15 cellular contexts compared by ENCODE assay signal in the genomic region with DNA sequence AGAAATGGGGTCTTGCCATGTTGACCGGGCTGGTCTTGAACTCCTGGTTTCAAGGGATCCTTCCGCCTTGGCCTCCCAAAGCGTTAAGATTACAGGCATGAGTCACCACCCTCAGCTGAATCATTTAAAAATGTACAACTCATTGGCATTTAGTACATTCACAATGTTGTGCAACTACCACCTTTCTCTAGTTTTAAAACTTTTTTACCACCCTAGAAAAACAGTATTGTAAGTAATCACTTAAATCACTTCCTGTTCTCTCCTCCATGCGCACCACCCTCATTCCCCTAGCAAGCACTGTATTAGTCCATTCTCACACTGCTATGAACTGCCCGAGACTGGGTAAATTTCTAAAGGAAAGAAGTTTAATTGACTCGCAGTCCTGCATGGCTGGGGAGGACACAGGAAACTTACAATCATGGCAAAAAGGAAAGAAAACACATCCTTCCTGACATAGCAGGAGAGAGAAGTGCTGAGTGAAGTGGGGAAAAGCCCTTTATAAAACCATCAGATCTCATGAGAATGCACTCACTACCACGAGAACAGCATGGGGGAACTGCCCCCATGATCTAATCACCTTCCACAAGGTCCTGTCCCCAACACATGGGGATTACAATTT. TPM values are rescaled to one million over a fixed set of nuclear protein-coding genes. Genes with fewer than 3 reads are reported as not detected.
DNase-seq lines count a peak whose midpoint lies in the region; ATAC-seq and TF ChIP-seq lines count a peak whose summit lies in the region.
"Had no signal": no experiment of that assay in that cellular context is flagged by ENCODE, and none has a peak within 500 bp of the region (broad histone marks: within the 10 kb centered on the region; RNA-seq: fewer than 3 reads in every experiment).

No MANE protein-coding gene starts in this region.

- peaks cover 2% of the 10 kb centered on the region for H3K36me3 Mint-ChIP-seq in MCF 10A (ENCODE audit: insufficient read depth, unreplicated experiment)
- H3K36me3 Mint-ChIP-seq: naive B cell had no signal

- intact Hi-C loops in MCF 10A (cut with micrococcal nuclease) (no loop called here), breast epithelium (cut with DNase I; ENCODE audit: low total_unique reads) (no loop called here), transverse colon (cut with DNase I; ENCODE audit: low total_unique reads) (no loop called here)

- ATAC-seq in RWPE2 (ENCODE audit: low read depth) (peak; percentile 66), HG02870 (IDR thresholded peaks at IDR 0.05; ENCODE audit: unreplicated experiment) (no peak)

- CTCF ChIA-PET in MCF 10A (lab: Yijun Ruan, JAX), result interaction anchor here (0.6 to 1.7 kb wide), 2 partner anchors 14 to 22 kb away, joined by 4 read pairs; no protein-coding TSS in a partner anchor

- 53 to 56% methylated on average over 6 to 7 of the region's 7 CpGs for WGBS in transverse colon (ENCODE audit: low coverage in 1 of 2), 2 donors

- H3K27ac Mint-ChIP-seq in MCF 10A (ENCODE audit: low read depth, unreplicated experiment), result peak overlapping the region; percentile 86
- H3K27ac Mint-ChIP-seq: activated CD4-positive, alpha-beta T cell treated with anti-CD3 and anti-CD28 coated beads, Interleukin-2, amount 10 ng/mL, durations not matched to agents 24 days and 14 days; naive B cell had no signal

- no peaks in the 10 kb centered on the region for H3K27me3 Mint-ChIP-seq in MCF 10A (ENCODE audit: insufficient read depth, unreplicated experiment)

- TF ChIP-seq POLR2A in breast epithelium (IDR thresholded peaks at IDR 0.05) (no peak), transverse colon (IDR thresholded peaks at IDR 0.05) (no peak)

- H3K4me3 ChIP-seq in breast epithelium (no peak overlapping the region), RWPE2 (ENCODE audit: severe bottlenecking) (no peak overlapping the region), transverse colon (no peak overlapping the region)
- H3K4me3 ChIP-seq: suprapubic skin had no signal

- peaks cover 6% of the 10 kb centered on the region for H3K9me3 Mint-ChIP-seq in MCF 10A (ENCODE audit: unreplicated experiment)
- H3K9me3 Mint-ChIP-seq: activated CD4-positive, alpha-beta T cell treated with anti-CD3 and anti-CD28 coated beads, Interleukin-2, amount 10 ng/mL, durations not matched to agents 24 days and 14 days; naive B cell had no signal

- peaks cover 16% of the 10 kb centered on the region for H3K4me1 Mint-ChIP-seq in MCF 10A (ENCODE audit: insufficient read depth, unreplicated experiment)

- BruUV-seq in MCF 10A (replicated peaks; lab: Mats Ljungman, UMichigan), result TSS peak; percentile 36

- POLR2A ChIA-PET in MCF 10A (lab: Yijun Ruan, JAX), result interaction anchor here (0.6 to 3.3 kb wide), 8 partner anchors 10 to 257 kb away, joined by 3 to 35 read pairs (median 4); a partner anchor contains a TSS

- H3K9me3 ChIP-seq in breast epithelium (no peaks in the 10 kb centered on the region), RWPE2 (ENCODE audit: severe bottlenecking) (no peaks in the 10 kb centered on the region), transverse colon (no peaks in the 10 kb centered on the region)
- H3K9me3 ChIP-seq: suprapubic skin had no signal

- no peak for TF ChIP-seq EP300 in transverse colon (IDR thresholded peaks at IDR 0.05; ENCODE audit: low read depth)

- in situ Hi-C loops in transverse colon (cut with MboI; ENCODE audit: low pct_ligation_motif_present in 1 of 4, low pct_unique_long_range_greater_than_20kb in 1 of 4, low sequenced_read_pairs in 3 of 4), result no loop called here

- H3K36me3 ChIP-seq in breast epithelium (no peaks in the 10 kb centered on the region), RWPE2 (ENCODE audit: low read depth) (no peaks in the 10 kb centered on the region), transverse colon (no peaks in the 10 kb centered on the region)
- H3K36me3 ChIP-seq: suprapubic skin had no signal

- TF ChIP-seq CTCF in MCF 10A (IDR thresholded peaks at IDR 0.05; ENCODE audit: unreplicated experiment) (no peak), breast epithelium (IDR thresholded peaks at IDR 0.05) (no peak), RWPE2 (IDR thresholded peaks at IDR 0.05; ENCODE audit: poor library complexity, severe bottlenecking) (no peak), transverse colon (IDR thresholded peaks at IDR 0.05) (no peak)

- H3K4me3 Mint-ChIP-seq in MCF 10A (ENCODE audit: unreplicated experiment), result peak overlapping the region; percentile 15
- H3K4me3 Mint-ChIP-seq: activated CD4-positive, alpha-beta T cell treated with anti-CD3 and anti-CD28 coated beads, Interleukin-2, amount 10 ng/mL, durations not matched to agents 24 days and 14 days; naive B cell had no signal

- H3K27me3 ChIP-seq in breast epithelium (no peaks in the 10 kb centered on the region), RWPE2 (ENCODE audit: insufficient read depth, poor library complexity, severe bottlenecking) (no peaks in the 10 kb centered on the region), transverse colon (no peaks in the 10 kb centered on the region)
- H3K27me3 ChIP-seq: suprapubic skin had no signal

- no peak overlapping the region for H3K27ac ChIP-seq in breast epithelium
- H3K27ac ChIP-seq in RWPE2 (ENCODE audit: poor library complexity, severe bottlenecking), result peak overlapping the region; percentile 72
- peak overlapping the region in 1 of 4 donors; percentile 30 for H3K27ac ChIP-seq in transverse colon
- H3K27ac ChIP-seq: C4-2B, suprapubic skin had no signal

- DNase-seq in MCF 10A (ENCODE audit: unreplicated experiment), result peak; percentile 91
- DNase-seq in breast epithelium (ENCODE audit: low spot score in 2 of 2), result no peak
- no peak for DNase-seq in RWPE2 (ENCODE audit: low spot score)
- peak; percentile 74 for DNase-seq in fibroblast of peridontal ligament (ENCODE audit: extremely low read depth)
- peak; percentile 15 for DNase-seq in transverse colon
- DNase-seq in NCI-H1694 treated with DMSO at 0.1 percent for 48 hours (lab: John Stamatoyannopoulos, UW), result no peak
- DNase-seq in NCI-H82 treated with DMSO at 0.1 percent for 48 hours (lab: John Stamatoyannopoulos, UW; ENCODE audit: unreplicated experiment), result no peak
- DNase-seq: activated CD4-positive, alpha-beta T cell treated with anti-CD3 and anti-CD28 coated beads, Interleukin-2, amount 10 ng/mL, durations not matched to agents 24 days and 14 days; naive B cell; NCI-H1105; RPMI8226; stimulated activated CD4-positive, alpha-beta T cell treated with anti-CD3 and anti-CD28 coated beads, Interleukin-2, amount 100 ng/mL, for 24 hours had no signal

- H3K4me1 ChIP-seq in breast epithelium (no peaks in the 10 kb centered on the region), RWPE2 (ENCODE audit: insufficient read depth, poor library complexity, severe bottlenecking) (peaks cover 5% of the 10 kb centered on the region), transverse colon (peaks cover 0 to 12% (median 2%) of the 10 kb centered on the region in 4 donors)

RNA-seq across cellular contexts. Expression of a gene that starts 14.4 kb away (rescaled TPM):
- total RNA-seq in MCF 10A (2022), result not detected in 2 replicates
- total RNA-seq in breast epithelium, result not detected
- total RNA-seq in transverse colon, result not detected
- total RNA-seq: activated CD4-positive, alpha-beta T cell treated with anti-CD3 and anti-CD28 coated beads, Interleukin-2, amount 10 ng/mL, durations not matched to agents 24 days and 14 days had no signal

RNA-seq across cellular contexts. Expression of a gene that starts 28.3 kb away (rescaled TPM):
- total RNA-seq in MCF 10A (2022) (not detected in 2 replicates), breast epithelium (under 1 TPM in 2 of 3 donors, not detected in 1; 0.32 to 0.73 TPM), transverse colon (not detected)

RNA-seq across cellular contexts. Expression of a gene that starts 36.3 kb away (rescaled TPM):
- total RNA-seq in MCF 10A (2022), result 0.40 and 0.81 TPM in 2 replicates
- total RNA-seq in breast epithelium, result 10 to 100 TPM in 2 of 3 donors, 1 to 10 TPM in 1; 7.8 to 48.6 (median 24.9) TPM
- 10 to 100 TPM in 3 of 4 donors, 1 to 10 TPM in 1; 3.4 to 34.3 (median 32.0) TPM for total RNA-seq in transverse colon

RNA-seq across cellular contexts. Expression of a gene that starts 41.4 kb away (rescaled TPM):
- 27.5 and 29.1 TPM in 2 replicates for total RNA-seq in MCF 10A (2022)
- total RNA-seq in breast epithelium, result 10 to 100 TPM; 21.6 to 23.7 (median 22.2) TPM
- 10 to 100 TPM in 2 of 4 donors, 1 to 10 TPM in 2; 4.6 to 21.8 (median 9.5) TPM for total RNA-seq in transverse colon

Comparison
In these comparisons a context has a peak if more than half of its experiments do, and no peak if none do; other contexts are left out.
1. DNase-seq: peak in MCF 10A (single experiment), fibroblast of peridontal ligament (single experiment) and transverse colon (single experiment); none in breast epithelium (0 of 2), RWPE2 (single experiment), NCI-H1694 treated with DMSO at 0.1 percent for 48 hours (single experiment) and NCI-H82 treated with DMSO at 0.1 percent for 48 hours (single experiment).